ENCODE assay signal across 1 cellular context in the genomic region with DNA sequence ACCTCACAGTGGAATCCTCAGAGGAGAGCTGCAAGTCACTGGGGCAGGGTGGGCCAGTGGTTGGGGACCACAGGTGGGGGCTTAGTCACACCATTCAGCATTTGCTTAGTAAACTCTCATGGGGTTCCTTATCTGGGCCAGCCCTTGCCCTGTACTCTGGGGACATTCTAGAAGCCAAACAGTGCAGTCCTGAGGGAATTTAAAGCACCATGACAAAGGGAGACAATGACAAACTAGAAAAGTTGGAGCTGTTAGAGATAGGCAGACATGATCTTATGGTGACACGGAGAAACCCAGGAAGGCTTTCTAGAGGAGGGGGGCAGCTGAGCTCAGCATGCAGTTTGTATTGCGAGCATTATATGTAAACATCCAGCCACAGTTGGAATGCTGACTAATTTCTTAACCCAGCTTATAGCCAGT.
TF ChIP-seq lines count a peak whose summit lies in the region.

No MANE protein-coding gene starts in this region.

TF ChIP-seq in H1, 55 proteins besides CTCF, POLR2A, EP300 and RAD21:
- TF ChIP-seq BRCA1 (IDR thresholded peaks at IDR 0.05; ENCODE audit: low read depth, low read length) (no peak), SIX5 (IDR thresholded peaks at IDR 0.05; ENCODE audit: low read depth, low read length) (no peak), TEAD4 (IDR thresholded peaks at IDR 0.05; ENCODE audit: low read depth, low read length) (no peak), SP1 (IDR thresholded peaks at IDR 0.05; ENCODE audit: low read depth, low read length) (no peak), CTBP2 (IDR thresholded peaks at IDR 0.05; ENCODE audit: borderline replicate concordance, insufficient read depth, insufficient read length, low read length) (no peak), RBBP5 (IDR thresholded peaks at IDR 0.05; ENCODE audit: borderline replicate concordance, low read depth, low read length) (no peak), EGR1 (IDR thresholded peaks at IDR 0.05; ENCODE audit: borderline replicate concordance, low read depth, low read length) (no peak), SIN3A (conservative IDR thresholded peaks at IDR 0.05 in 1 of 2, IDR thresholded peaks at IDR 0.05 in 1 of 2; ENCODE audit: low read depth in 1 of 2, low read length in 2 of 2) (no peak), JUND (IDR thresholded peaks at IDR 0.05; ENCODE audit: low read length) (no peak), YY1 (IDR thresholded peaks at IDR 0.05; ENCODE audit: low read depth, low read length) (no peak), CBX5 (IDR thresholded peaks at IDR 0.05; ENCODE audit: low read depth, low read length) (no peak), SAP30 (IDR thresholded peaks at IDR 0.05; ENCODE audit: insufficient read depth, insufficient replicate concordance, low read length) (no peak), RFX5 (IDR thresholded peaks at IDR 0.05; ENCODE audit: borderline replicate concordance, low read depth, low read length) (no peak)
- TF ChIP-seq, protein P1, sequence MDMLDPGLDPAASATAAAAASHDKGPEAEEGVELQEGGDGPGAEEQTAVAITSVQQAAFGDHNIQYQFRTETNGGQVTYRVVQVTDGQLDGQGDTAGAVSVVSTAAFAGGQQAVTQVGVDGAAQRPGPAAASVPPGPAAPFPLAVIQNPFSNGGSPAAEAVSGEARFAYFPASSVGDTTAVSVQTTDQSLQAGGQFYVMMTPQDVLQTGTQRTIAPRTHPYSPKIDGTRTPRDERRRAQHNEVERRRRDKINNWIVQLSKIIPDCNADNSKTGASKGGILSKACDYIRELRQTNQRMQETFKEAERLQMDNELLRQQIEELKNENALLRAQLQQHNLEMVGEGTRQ (IDR thresholded peaks at IDR 0.05; ENCODE audit: low read length) = no peak
- TF ChIP-seq, protein P2, sequence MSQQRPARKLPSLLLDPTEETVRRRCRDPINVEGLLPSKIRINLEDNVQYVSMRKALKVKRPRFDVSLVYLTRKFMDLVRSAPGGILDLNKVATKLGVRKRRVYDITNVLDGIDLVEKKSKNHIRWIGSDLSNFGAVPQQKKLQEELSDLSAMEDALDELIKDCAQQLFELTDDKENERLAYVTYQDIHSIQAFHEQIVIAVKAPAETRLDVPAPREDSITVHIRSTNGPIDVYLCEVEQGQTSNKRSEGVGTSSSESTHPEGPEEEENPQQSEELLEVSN (IDR thresholded peaks at IDR 0.05) = no peak
